23 cellular contexts compared by ENCODE assay signal in the genomic region with DNA sequence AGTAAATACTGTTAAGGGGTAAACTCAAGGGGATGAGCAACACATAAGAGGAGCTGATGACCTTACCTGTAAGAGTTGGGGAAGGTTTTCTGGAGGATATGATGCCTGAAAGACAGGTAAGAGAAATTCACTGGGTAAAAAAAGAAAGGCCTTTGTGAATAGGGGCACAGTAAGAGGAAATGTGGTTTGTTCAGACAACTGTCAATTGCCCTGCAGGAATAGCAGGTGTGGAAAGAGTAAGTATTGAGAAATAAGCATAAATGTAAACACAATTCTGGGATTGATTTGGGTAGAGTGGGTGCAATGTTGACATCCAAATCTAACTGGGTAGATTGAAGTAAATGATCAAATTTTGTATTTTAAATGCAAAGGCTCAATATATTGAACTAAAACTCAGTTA.
"Had no signal": no experiment of that assay in that cellular context is flagged by ENCODE, and none has a peak within 500 bp of the region (broad histone marks: within the 10 kb centered on the region; RNA-seq: fewer than 3 reads in every experiment).

No MANE protein-coding gene starts in this region.

- H3K4me1 ChIP-seq: left lung, lower lobe of right lung, neural progenitor cell, right atrium auricular region, right lobe of liver, stomach, testis, thyroid gland, upper lobe of right lung had no signal

- H3K27ac ChIP-seq: left lung, lower lobe of right lung, neural progenitor cell, neutrophil, ovary, right atrium auricular region, right lobe of liver, stomach, testis, thyroid gland, upper lobe of right lung had no signal

- H3K36me3 ChIP-seq: left lung, lower lobe of right lung, neural progenitor cell, neutrophil, ovary, right atrium auricular region, right lobe of liver, stomach, thyroid gland, upper lobe of right lung had no signal

- H3K4me2 ChIP-seq: neural progenitor cell, smooth muscle cell had no signal

- H3K4me3 ChIP-seq: left lung, lower lobe of right lung, neural progenitor cell, ovary, right atrium auricular region, right lobe of liver, smooth muscle cell, stomach, testis, thyroid gland, upper lobe of right lung had no signal

- H2AFZ ChIP-seq: neural progenitor cell had no signal

- H3K27me3 ChIP-seq: left lung, neural progenitor cell, neutrophil, ovary, right atrium auricular region, right lobe of liver, testis, thyroid gland, upper lobe of right lung had no signal

- H3K9ac ChIP-seq: neural progenitor cell had no signal

- DNase-seq: hippocampal formation; kidney; left colon; left lung; lower lobe of right lung; naive B cell; natural killer cell; nephron progenitor cell; occipital lobe; ovary; right lobe of liver; stimulated activated CD4-positive, alpha-beta T cell treated with anti-CD3 and anti-CD28 coated beads, Interleukin-1b, Interleukin-23, amount 100 ng/mL, for 48 hours; stimulated activated CD4-positive, alpha-beta T cell treated with anti-CD3 and anti-CD28 coated beads, Interleukin-4, amount 100 ng/mL, for 1 hour; stimulated activated naive B cell treated with anti-CD40 and anti-IgM and Interleukin-4, amounts not matched to agents 10 μg/mL and 1 μg/mL and 100 μg/mL, for 72 hours; stimulated activated naive CD8-positive, alpha-beta T cell treated with anti-CD3 and anti-CD28 coated beads, Interleukin-15, Interleukin-2, amounts not matched to agents 100 U/mL and 50 U/mL, for 24 hours; stomach; testis; thyroid gland; upper lobe of right lung had no signal

- H3K9me3 ChIP-seq: left lung, lower lobe of right lung, neutrophil, ovary, right atrium auricular region, right lobe of liver, stomach, testis, thyroid gland, upper lobe of right lung had no signal

- ATAC-seq: left lung; lower lobe of right lung; natural killer cell; right lobe of liver; stimulated activated naive B cell treated with anti-CD40 and anti-IgM and Interleukin-4, amounts not matched to agents 10 μg/mL and 1 μg/mL and 100 μg/mL, for 72 hours; stimulated activated naive CD8-positive, alpha-beta T cell treated with anti-CD3 and anti-CD28 coated beads, Interleukin-15, Interleukin-2, amounts not matched to agents 100 U/mL and 50 U/mL, for 24 hours; upper lobe of right lung had no signal
